In genomic region chr9:97012617-97013016, GRCh38 we compare ENCODE assay signal across 8 cellular contexts. TPM values are rescaled to one million over a fixed set of nuclear protein-coding genes. Genes with fewer than 3 reads are reported as not detected.
A peak's percentile ranks its signal among the peaks of the same experiment; 100 is the strongest.
DNase-seq lines count a peak whose midpoint lies in the region; ATAC-seq and TF ChIP-seq lines count a peak whose summit lies in the region.
"Not testable (repeated sequence)": the region's sequence is repeated elsewhere in the genome, so short reads cannot be mapped to it uniquely, and the experiment has no call there.

No MANE protein-coding gene starts in this region.

- H3K36me3 Mint-ChIP-seq in CD4-positive, alpha-beta T cell (ENCODE audit: low read depth) = not testable (repeated sequence)
- peaks cover 12% of the 10 kb centered on the region for H3K36me3 Mint-ChIP-seq in activated T-cell treated with anti-CD3 and anti-CD28 coated beads, Interleukin-2, amount 50 U/mL, for 24 hours (ENCODE audit: low read depth)

- H3K27ac Mint-ChIP-seq in CD4-positive, alpha-beta T cell = peak overlapping the region; percentile 87
- H3K27ac Mint-ChIP-seq in activated T-cell treated with anti-CD3 and anti-CD28 coated beads, Interleukin-2, amount 50 U/mL, for 24 hours = peak overlapping the region; percentile 95

- not testable (repeated sequence) for TF ChIP-seq CTCF in CD4-positive, alpha-beta T cell (IDR thresholded peaks at IDR 0.05); epithelial cell of proximal tubule (conservative IDR thresholded peaks at IDR 0.05; ENCODE audit: low read depth, low read length); lower leg skin (IDR thresholded peaks at IDR 0.05)

- WGBS in lower leg skin, 2 donors = 0% methylated on average over 11 to 17 of the region's 18 CpGs

- not testable (repeated sequence) for TF ChIP-seq POLR2A in lower leg skin (IDR thresholded peaks at IDR 0.05)

- H3K9me3 ChIP-seq in CD4-positive, alpha-beta T cell (ENCODE audit: control insufficient read depth, low read length) = not testable (repeated sequence)

- not testable (repeated sequence) for H3K27me3 ChIP-seq in CD4-positive, alpha-beta T cell (ENCODE audit: control insufficient read depth, insufficient read depth, low read length)

- intact Hi-C loops in CD4-positive, alpha-beta T cell (cut with DNase I, micrococcal nuclease) = loop anchor here in 1 of 2 experiments (10.0 kb wide), 1 partner anchor 158 kb away; the partner anchor contains the start of gene ZNF782
- intact Hi-C loops in lower leg skin (cut with DNase I; ENCODE audit: low total_unique reads) = not testable (repeated sequence)

- peak in 1 of 10 experiments; percentile 0 for DNase-seq in CD4-positive, alpha-beta T cell
- peak; percentile 11 for DNase-seq in NCI-H748 (lab: John Stamatoyannopoulos, UW; ENCODE audit: unreplicated experiment)
- peak; percentile 37 for DNase-seq in activated T-cell treated with anti-CD3 and anti-CD28 coated beads, Interleukin-2, amount 50 U/mL, for 24 hours
- not testable (repeated sequence) for DNase-seq in epithelial cell of proximal tubule (ENCODE audit: low read depth); lower leg skin (ENCODE audit: low spot score in 2 of 2)

- H3K4me3 Mint-ChIP-seq in CD4-positive, alpha-beta T cell = peak overlapping the region; percentile 91
- peak overlapping the region; percentile 87 for H3K4me3 Mint-ChIP-seq in activated T-cell treated with anti-CD3 and anti-CD28 coated beads, Interleukin-2, amount 50 U/mL, for 24 hours

- H3K9me3 Mint-ChIP-seq in CD4-positive, alpha-beta T cell; activated T-cell treated with anti-CD3 and anti-CD28 coated beads, Interleukin-2, amount 50 U/mL, for 24 hours: not testable (repeated sequence)

- POLR2A ChIA-PET in CD4-positive, alpha-beta T cell (lab: Charles Lee) = not testable (repeated sequence)

- CTCF ChIA-PET in CD4-positive, alpha-beta T cell (lab: Charles Lee) = not testable (repeated sequence)

- not testable (repeated sequence) for H3K27ac ChIP-seq in CD4-positive, alpha-beta T cell (ENCODE audit: low read depth, low read length)
- peak overlapping the region in 17 of 21 experiments; percentile 66 to 85 (median 82) for H3K27ac ChIP-seq in skin epidermis

- H3K4me1 Mint-ChIP-seq in CD4-positive, alpha-beta T cell (ENCODE audit: low read depth) = peaks cover 18% of the 10 kb centered on the region
- peaks cover 17% of the 10 kb centered on the region for H3K4me1 Mint-ChIP-seq in activated T-cell treated with anti-CD3 and anti-CD28 coated beads, Interleukin-2, amount 50 U/mL, for 24 hours (ENCODE audit: low read depth)

- ATAC-seq in CD4-positive, alpha-beta T cell (ENCODE audit: poor library complexity) = peak; percentile 40
- ATAC-seq in GM19438 (IDR thresholded peaks at IDR 0.05; ENCODE audit: low read depth, unreplicated experiment) = peak; percentile 70
- peak; percentile 64 for ATAC-seq in HG03039 (IDR thresholded peaks at IDR 0.05; ENCODE audit: unreplicated experiment)

- peak overlapping the region; percentile 61 for H3K4me3 ChIP-seq in epithelial cell of proximal tubule (ENCODE audit: low read depth, low read length)
- H3K4me3 ChIP-seq in lower leg skin (ENCODE audit: low read depth, poor library complexity, severe bottlenecking) = peak overlapping the region; percentile 36
- peak overlapping the region; percentile 41 to 59 (median 54) for H3K4me3 ChIP-seq in skin epidermis

- H3K27me3 Mint-ChIP-seq in CD4-positive, alpha-beta T cell; activated T-cell treated with anti-CD3 and anti-CD28 coated beads, Interleukin-2, amount 50 U/mL, for 24 hours: not testable (repeated sequence)

RNA-seq across cellular contexts. Expression of gene CTSV, which starts 26.3 kb away (rescaled TPM):
- total RNA-seq in CD4-positive, alpha-beta T cell = under 1 TPM in 1 of 2 experiments, not detected in 1; 0.11 TPM
- total RNA-seq in epithelial cell of proximal tubule (9.6 and 10.9 TPM in 2 replicates), lower leg skin (100 to 1,000 TPM in 2 of 4 donors, 10 to 100 TPM in 2; 49.1 to 208 (median 93.4) TPM)
